In genomic region chr21:17542371-17542992, GRCh38 we compare ENCODE assay signal across 1 cellular context.
TF ChIP-seq lines count a peak whose summit lies in the region.

No MANE protein-coding gene starts in this region.

TF ChIP-seq in GM23338, 12 proteins besides CTCF, POLR2A, EP300 and RAD21 (continued from another document):
- TF ChIP-seq ZNF462 (CRISPR knock-in tag; IDR thresholded peaks at IDR 0.05) = no peak
- no peak for TF ChIP-seq JUNB (IDR thresholded peaks at IDR 0.05; ENCODE audit: unreplicated experiment)
- TF ChIP-seq POLR2AphosphoS5 (IDR thresholded peaks at IDR 0.05; ENCODE audit: low read depth) = no peak
- no peak for TF ChIP-seq ZNF114 (CRISPR knock-in tag; IDR thresholded peaks at IDR 0.05)
- TF ChIP-seq ZNF331 (CRISPR knock-in tag; IDR thresholded peaks at IDR 0.05; ENCODE audit: low read depth) = no peak
- no peak for TF ChIP-seq EZH2phosphoT487 (IDR thresholded peaks at IDR 0.05; ENCODE audit: unreplicated experiment)
